ENCODE assay signal across 14 cellular contexts in the genomic region with DNA sequence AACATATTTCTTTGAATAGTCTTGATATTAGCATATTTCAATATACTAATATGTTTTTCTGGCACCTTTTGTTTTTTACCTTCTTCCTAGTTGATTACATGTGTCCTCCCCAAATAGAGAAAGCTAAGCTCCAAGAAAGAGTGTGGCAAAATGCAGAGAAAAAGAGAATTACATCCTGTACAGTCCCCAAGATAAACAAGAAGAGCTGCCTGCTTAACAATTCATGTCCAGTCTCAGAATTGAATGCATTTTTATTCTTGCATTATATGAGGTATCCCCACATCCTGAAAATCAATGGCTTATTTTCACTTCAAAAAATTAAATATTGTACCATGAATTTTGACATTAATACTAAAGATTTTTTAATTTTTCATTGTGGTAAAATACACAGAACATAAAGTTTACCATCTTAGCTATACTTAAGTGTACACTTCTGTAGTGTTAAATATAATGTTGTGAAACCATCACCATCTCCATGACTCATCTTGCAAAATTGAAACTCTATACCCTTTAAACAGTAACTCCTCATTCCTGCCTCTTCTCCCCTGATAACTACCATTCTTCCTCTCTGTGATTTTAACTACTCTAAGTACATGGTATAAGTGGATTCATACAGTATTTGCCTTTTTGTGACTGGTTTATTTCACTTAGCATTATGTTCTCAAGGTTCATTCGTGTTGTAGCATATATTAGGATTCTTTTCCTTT.
DNase-seq lines count a peak whose midpoint lies in the region; ATAC-seq and TF ChIP-seq lines count a peak whose summit lies in the region.
"Had no signal": no experiment of that assay in that cellular context is flagged by ENCODE, and none has a peak within 500 bp of the region (broad histone marks: within the 10 kb centered on the region; RNA-seq: fewer than 3 reads in every experiment).

No MANE protein-coding gene starts in this region.

- H3K9me3 ChIP-seq in breast epithelium = peaks cover 0 to 5% of the 10 kb centered on the region in 2 donors
- peaks cover 0 to 14% of the 10 kb centered on the region in 2 donors for H3K9me3 ChIP-seq in right atrium auricular region

- H3K27me3 ChIP-seq in breast epithelium (no peaks in the 10 kb centered on the region), right atrium auricular region (no peaks in the 10 kb centered on the region)
- H3K27me3 ChIP-seq: MG63, suprapubic skin had no signal

- H3K4me3 Mint-ChIP-seq in MCF 10A (ENCODE audit: unreplicated experiment) = no peak overlapping the region
- H3K4me3 Mint-ChIP-seq: activated CD4-positive, alpha-beta T cell treated with anti-CD3 and anti-CD28 coated beads, Interleukin-2, amount 10 ng/mL, durations not matched to agents 24 days and 14 days had no signal

- ATAC-seq in GM21447 (IDR thresholded peaks at IDR 0.05; ENCODE audit: unreplicated experiment) (no peak), GM21360 (IDR thresholded peaks at IDR 0.05; ENCODE audit: unreplicated experiment) (no peak)
- ATAC-seq: Panc1 had no signal

- H3K4me3 ChIP-seq in breast epithelium (no peak overlapping the region), right atrium auricular region (no peak overlapping the region)
- H3K4me3 ChIP-seq: MG63, suprapubic skin had no signal

- H3K4me1 ChIP-seq in breast epithelium = no peaks in the 10 kb centered on the region
- no peaks in the 10 kb centered on the region for H3K4me1 ChIP-seq in right atrium auricular region
- H3K4me1 ChIP-seq: parathyroid adenoma, suprapubic skin had no signal

- TF ChIP-seq POLR2A in breast epithelium (IDR thresholded peaks at IDR 0.05) = no peak

- no peaks in the 10 kb centered on the region for H3K36me3 Mint-ChIP-seq in MCF 10A (ENCODE audit: insufficient read depth, unreplicated experiment)

- BruUV-seq in MCF 10A (replicated peaks; lab: Mats Ljungman, UMichigan) = no TSS peak

- CTCF ChIA-PET in MCF 10A (lab: Yijun Ruan, JAX) = no interaction called here
- CTCF ChIA-PET in GM10248 (lab: Yijun Ruan, JAX) = no interaction called here

- no peaks in the 10 kb centered on the region for H3K9me3 Mint-ChIP-seq in MCF 10A (ENCODE audit: unreplicated experiment)
- H3K9me3 Mint-ChIP-seq: activated CD4-positive, alpha-beta T cell treated with anti-CD3 and anti-CD28 coated beads, Interleukin-2, amount 10 ng/mL, durations not matched to agents 24 days and 14 days had no signal

- peaks cover 20% of the 10 kb centered on the region for H3K4me1 Mint-ChIP-seq in MCF 10A (ENCODE audit: insufficient read depth, unreplicated experiment)
- H3K4me1 Mint-ChIP-seq: activated CD4-positive, alpha-beta T cell treated with anti-CD3 and anti-CD28 coated beads, Interleukin-2, amount 10 ng/mL, durations not matched to agents 24 days and 14 days had no signal

- no peaks in the 10 kb centered on the region for H3K27me3 Mint-ChIP-seq in MCF 10A (ENCODE audit: insufficient read depth, unreplicated experiment)
- H3K27me3 Mint-ChIP-seq: activated CD4-positive, alpha-beta T cell treated with anti-CD3 and anti-CD28 coated beads, Interleukin-2, amount 10 ng/mL, durations not matched to agents 24 days and 14 days had no signal

- TF ChIP-seq CTCF in MCF 10A (IDR thresholded peaks at IDR 0.05; ENCODE audit: unreplicated experiment) = no peak
- TF ChIP-seq CTCF in breast epithelium (IDR thresholded peaks at IDR 0.05) = no peak
- TF ChIP-seq CTCF in right atrium auricular region (IDR thresholded peaks at IDR 0.05) = no peak
- no peak for TF ChIP-seq CTCF in GM10248 (IDR thresholded peaks at IDR 0.05; ENCODE audit: control extremely low read depth, extremely low read depth, low read depth, missing control alignments)

- POLR2A ChIA-PET in MCF 10A (lab: Yijun Ruan, JAX) (interaction anchor here (0.6 to 1.8 kb wide), 3 partner anchors 11 to 1417 kb away, joined by 3 read pairs; no protein-coding TSS in a partner anchor), GM10248 (lab: Yijun Ruan, JAX) (no interaction called here)

- DNase-seq in MCF 10A (ENCODE audit: unreplicated experiment) = peak; percentile 59
- DNase-seq in breast epithelium (ENCODE audit: low spot score in 2 of 2) = no peak
- peak; percentile 72 for DNase-seq in NCI-H226
- peak; percentile 68 for DNase-seq in fibroblast of gingiva (ENCODE audit: low read depth)
- no peak for DNase-seq in right atrium auricular region (ENCODE audit: low spot score)
- DNase-seq in GM10248 (ENCODE audit: extremely low spot score) = no peak
- DNase-seq: activated CD4-positive, alpha-beta T cell treated with anti-CD3 and anti-CD28 coated beads, Interleukin-2, amount 10 ng/mL, durations not matched to agents 24 days and 14 days; activated T-cell treated with anti-CD3 and anti-CD28 coated beads, Interleukin-2, amount 50 U/mL, for 48 hours; MG63 had no signal

- H3K27ac ChIP-seq in breast epithelium (no peak overlapping the region), right atrium auricular region (no peak overlapping the region)
- H3K27ac ChIP-seq: parathyroid adenoma, suprapubic skin had no signal

- H3K27ac Mint-ChIP-seq in MCF 10A (ENCODE audit: low read depth, unreplicated experiment) = peak overlapping the region; percentile 41
- H3K27ac Mint-ChIP-seq: activated CD4-positive, alpha-beta T cell treated with anti-CD3 and anti-CD28 coated beads, Interleukin-2, amount 10 ng/mL, durations not matched to agents 24 days and 14 days had no signal

- no peaks in the 10 kb centered on the region for H3K36me3 ChIP-seq in breast epithelium
- no peaks in the 10 kb centered on the region for H3K36me3 ChIP-seq in right atrium auricular region
- H3K36me3 ChIP-seq: MG63, suprapubic skin had no signal

- intact Hi-C loops in MCF 10A (cut with micrococcal nuclease) (no loop called here), breast epithelium (cut with DNase I; ENCODE audit: low total_unique reads) (no loop called here)

Comparison
In these comparisons a context has a peak if more than half of its experiments do, and no peak if none do; other contexts are left out.
1. DNase-seq: peak in MCF 10A (single experiment), NCI-H226 (single experiment) and fibroblast of gingiva (single experiment); none in breast epithelium (0 of 2), right atrium auricular region (single experiment) and GM10248 (single experiment).